Comparison of ENCODE assay signal across 8 cellular contexts in the genomic region with DNA sequence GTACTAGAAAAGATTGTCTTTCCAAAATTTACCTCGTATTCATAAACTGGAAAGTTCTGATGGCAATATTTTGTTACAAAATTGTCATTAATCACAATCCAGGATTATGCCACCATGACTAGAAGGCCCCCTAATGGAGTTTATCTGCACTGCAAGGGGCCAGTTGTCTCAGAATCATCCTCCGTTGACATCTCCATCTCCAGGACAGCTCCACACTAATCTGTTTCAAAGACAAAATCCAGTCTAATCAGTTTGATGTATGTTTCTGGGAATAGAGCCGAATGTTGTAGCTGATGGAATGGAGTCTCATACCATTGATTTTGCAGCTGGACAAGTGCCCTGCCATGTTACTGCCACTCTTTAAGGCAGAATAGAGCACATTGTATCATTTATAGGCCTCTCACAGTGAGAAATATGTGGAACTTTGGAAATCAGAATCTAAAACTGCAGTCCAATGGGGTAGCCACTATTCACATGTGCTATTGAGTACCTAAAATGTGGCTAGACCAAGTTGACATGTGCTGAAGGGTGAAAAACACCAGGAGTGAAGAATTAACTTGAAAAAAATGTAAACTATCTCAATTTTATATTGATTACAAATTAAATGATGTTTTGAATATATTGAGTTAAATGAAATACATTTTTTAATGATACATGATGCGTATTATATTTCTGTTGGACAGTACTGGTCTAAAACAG. TPM values are rescaled to one million over a fixed set of nuclear protein-coding genes. Genes with fewer than 3 reads are reported as not detected.
A peak's percentile ranks its signal among the peaks of the same experiment; 100 is the strongest.
DNase-seq lines count a peak whose midpoint lies in the region; ATAC-seq and TF ChIP-seq lines count a peak whose summit lies in the region.

No MANE protein-coding gene starts in this region.

- ATAC-seq in activated CD8-positive, alpha-beta memory T cell treated with anti-CD3 and anti-CD28 coated beads, Interleukin-2, amount 10 ng/mL, durations not matched to agents 7 days and 5 days = peak; percentile 41
- peak; percentile 61 for ATAC-seq in stimulated activated naive CD8-positive, alpha-beta T cell treated with anti-CD3 and anti-CD28 coated beads, Interleukin-15, amount 100 ng/mL, for 72 hours
- ATAC-seq in sciatic nerve = no peak
- no peak for ATAC-seq in HG02610 (IDR thresholded peaks at IDR 0.05; ENCODE audit: unreplicated experiment)

- peak overlapping the region; percentile 78 to 97 (median 88) for H3K27ac ChIP-seq in esophagus squamous epithelium

- peak in 5 of 6 experiments; percentile 8 to 53 (median 29) for TF ChIP-seq CTCF in esophagus squamous epithelium (IDR thresholded peaks at IDR 0.05)

- no peak overlapping the region for H3K27ac Mint-ChIP-seq in activated CD8-positive, alpha-beta memory T cell treated with anti-CD3 and anti-CD28 coated beads, Interleukin-2, amount 10 ng/mL, durations not matched to agents 7 days and 5 days
- peak overlapping the region in 1 of 2 donors; percentile 5 for H3K27ac Mint-ChIP-seq in stimulated activated naive CD8-positive, alpha-beta T cell treated with anti-CD3 and anti-CD28 coated beads, Interleukin-15, amount 100 ng/mL, for 72 hours

- WGBS in esophagus squamous epithelium, 2 donors = 66 to 67% methylated on average over 4 of the region's 4 CpGs

- peaks cover 35% of the 10 kb centered on the region for H3K4me1 Mint-ChIP-seq in activated CD8-positive, alpha-beta memory T cell treated with anti-CD3 and anti-CD28 coated beads, Interleukin-2, amount 10 ng/mL, durations not matched to agents 7 days and 5 days
- peaks cover 65% of the 10 kb centered on the region for H3K4me1 Mint-ChIP-seq in stimulated activated naive CD8-positive, alpha-beta T cell treated with anti-CD3 and anti-CD28 coated beads, Interleukin-15, amount 100 ng/mL, for 72 hours

- CTCF ChIA-PET in activated CD8-positive, alpha-beta memory T cell treated with anti-CD3 and anti-CD28 coated beads, Interleukin-2, amount 10 ng/mL, durations not matched to agents 7 days and 5 days (lab: Charles Lee) = interaction anchor here (0.9 to 4.2 kb wide), 6 partner anchors 8 to 297 kb away, joined by 4 to 26 read pairs (median 7); no protein-coding TSS in a partner anchor

- no peaks in the 10 kb centered on the region for H3K9me3 ChIP-seq in esophagus squamous epithelium

- H3K27me3 Mint-ChIP-seq in activated CD8-positive, alpha-beta memory T cell treated with anti-CD3 and anti-CD28 coated beads, Interleukin-2, amount 10 ng/mL, durations not matched to agents 7 days and 5 days = no peaks in the 10 kb centered on the region
- H3K27me3 Mint-ChIP-seq in stimulated activated naive CD8-positive, alpha-beta T cell treated with anti-CD3 and anti-CD28 coated beads, Interleukin-15, amount 100 ng/mL, for 72 hours = no peaks in the 10 kb centered on the region

- H3K9me3 Mint-ChIP-seq in activated CD8-positive, alpha-beta memory T cell treated with anti-CD3 and anti-CD28 coated beads, Interleukin-2, amount 10 ng/mL, durations not matched to agents 7 days and 5 days (ENCODE audit: low read depth) = no peaks in the 10 kb centered on the region
- no peaks in the 10 kb centered on the region for H3K9me3 Mint-ChIP-seq in stimulated activated naive CD8-positive, alpha-beta T cell treated with anti-CD3 and anti-CD28 coated beads, Interleukin-15, amount 100 ng/mL, for 72 hours

- intact Hi-C loops in esophagus squamous epithelium (cut with DNase I) (no loop called here), sciatic nerve (cut with DNase I) (no loop called here)

- no peak for TF ChIP-seq POLR2A in esophagus squamous epithelium (IDR thresholded peaks at IDR 0.05)

- H3K36me3 ChIP-seq in esophagus squamous epithelium = peaks cover 0 to 18% (median 0%) of the 10 kb centered on the region in 3 donors

- DNase-seq in activated CD8-positive, alpha-beta memory T cell treated with anti-CD3 and anti-CD28 coated beads, Interleukin-2, amount 10 ng/mL, durations not matched to agents 7 days and 5 days = no peak
- no peak for DNase-seq in activated CD8-positive, alpha-beta memory T cell treated with anti-CD3 and anti-CD28 coated beads, Interleukin-2, amount 50 U/mL, for 48 hours
- DNase-seq in RPMI7951 (ENCODE audit: low read depth) = peak; percentile 60
- no peak for DNase-seq in esophagus squamous epithelium (lab: John Stamatoyannopoulos, UW)
- DNase-seq in stimulated activated naive CD8-positive, alpha-beta T cell treated with anti-CD3 and anti-CD28 coated beads, Interleukin-15, amount 100 ng/mL, for 72 hours = peak in 1 of 2 donors; percentile 29
- DNase-seq in sciatic nerve (ENCODE audit: low spot score) = no peak
- no peak for DNase-seq in NCI-H1436 (lab: John Stamatoyannopoulos, UW)

- no peak overlapping the region for H3K4me3 Mint-ChIP-seq in activated CD8-positive, alpha-beta memory T cell treated with anti-CD3 and anti-CD28 coated beads, Interleukin-2, amount 10 ng/mL, durations not matched to agents 7 days and 5 days
- H3K4me3 Mint-ChIP-seq in stimulated activated naive CD8-positive, alpha-beta T cell treated with anti-CD3 and anti-CD28 coated beads, Interleukin-15, amount 100 ng/mL, for 72 hours = no peak overlapping the region

- H3K27me3 ChIP-seq in esophagus squamous epithelium = no peaks in the 10 kb centered on the region

- H3K4me3 ChIP-seq in esophagus squamous epithelium = no peak overlapping the region

- H3K4me1 ChIP-seq in esophagus squamous epithelium = peaks cover 17 to 78% (median 47%) of the 10 kb centered on the region in 3 donors

- H3K36me3 Mint-ChIP-seq in activated CD8-positive, alpha-beta memory T cell treated with anti-CD3 and anti-CD28 coated beads, Interleukin-2, amount 10 ng/mL, durations not matched to agents 7 days and 5 days = peaks cover 60% of the 10 kb centered on the region

RNA-seq across cellular contexts. Expression of gene TOMM7, which starts 38.3 kb away (rescaled TPM):
- 100 to 1,000 TPM; 199 to 229 TPM for total RNA-seq in activated CD8-positive, alpha-beta memory T cell treated with anti-CD3 and anti-CD28 coated beads, Interleukin-2, amount 10 ng/mL, durations not matched to agents 7 days and 5 days
- total RNA-seq in RPMI7951 (2014; rRNA removed; shearing (Covaris generic)) = 356 and 425 TPM in 2 replicates
- 100 to 1,000 TPM in 2 of 4 donors, 10 to 100 TPM in 2; 73.2 to 217 (median 126) TPM for total RNA-seq in esophagus squamous epithelium
- 322 TPM for total RNA-seq in sciatic nerve

Comparison
In these comparisons a context has a peak if more than half of its experiments do, and no peak if none do; other contexts are left out.
1. ATAC-seq: peak in activated CD8-positive, alpha-beta memory T cell treated with anti-CD3 and anti-CD28 coated beads, Interleukin-2, amount 10 ng/mL, durations not matched to agents 7 days and 5 days (single experiment) and stimulated activated naive CD8-positive, alpha-beta T cell treated with anti-CD3 and anti-CD28 coated beads, Interleukin-15, amount 100 ng/mL, for 72 hours (single experiment); none in sciatic nerve (single experiment) and HG02610 (single experiment).